Comparison of ENCODE assay signal across 8 cellular contexts in the genomic region with DNA sequence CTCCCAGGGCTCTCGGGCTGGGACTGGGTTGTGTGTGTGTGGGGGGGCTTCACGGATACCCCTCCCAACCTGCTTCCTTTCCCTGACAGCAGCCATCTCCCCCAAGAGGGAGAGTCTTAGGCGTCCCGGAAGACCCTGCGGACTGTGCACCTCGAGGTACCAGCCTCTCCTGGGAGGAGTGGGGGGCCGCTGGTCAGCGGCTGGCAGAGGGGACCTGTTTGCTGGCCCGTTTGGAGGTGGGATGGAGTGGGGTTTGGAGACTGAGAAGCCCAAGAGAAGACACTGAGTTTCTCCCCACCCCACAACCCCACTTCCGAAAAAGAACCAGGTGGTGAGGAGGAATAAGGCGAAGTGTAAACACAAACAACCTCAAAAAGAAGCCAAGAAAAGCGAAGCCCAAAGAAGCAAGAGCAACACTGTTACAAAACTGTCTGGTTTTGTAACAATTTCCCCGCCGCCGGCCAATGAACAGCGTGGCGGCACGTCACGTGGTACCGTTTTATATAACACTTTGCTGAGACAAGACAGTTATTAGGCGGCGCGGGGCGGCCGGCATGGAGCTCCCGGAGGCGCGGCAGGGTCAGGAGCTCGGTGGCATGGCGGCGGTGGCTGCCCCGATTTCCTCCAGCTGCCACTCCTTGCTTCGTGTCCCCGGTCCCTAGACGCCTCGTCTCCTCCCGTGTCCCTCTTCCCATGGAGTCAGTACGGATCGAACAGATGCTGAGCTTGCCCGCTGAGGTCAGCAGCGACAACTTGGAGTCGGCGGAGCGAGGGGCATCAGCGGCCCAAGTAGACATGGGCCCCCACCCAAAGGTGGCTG. TPM values are rescaled to one million over a fixed set of nuclear protein-coding genes. Genes with fewer than 3 reads are reported as not detected.
DNase-seq lines count a peak whose midpoint lies in the region; ATAC-seq and TF ChIP-seq lines count a peak whose summit lies in the region.

A gene (plus strand): TSS at position 531 of the 820 bp plus-strand sequence. CDS start 163 bp downstream, at position 694.

- H3K27me3 ChIP-seq in PC-3 (ENCODE audit: low read length) (no peaks in the 10 kb centered on the region), neural cell (ENCODE audit: insufficient read depth, low read depth, low read length) (peaks cover 77% of the 10 kb centered on the region), stomach smooth muscle (ENCODE audit: control insufficient read depth in 1 of 2, insufficient read depth in 2 of 2, low read length in 2 of 2) (peaks cover 0 to 14% of the 10 kb centered on the region in 2 donors)

- intact Hi-C loops in PC-3 (cut with micrococcal nuclease), result loop anchor here (10.0 kb wide), 1 partner anchor 89 kb away; no protein-coding TSS in a partner anchor

- peaks cover 25% of the 10 kb centered on the region for H3K4me1 ChIP-seq in PC-3 (ENCODE audit: insufficient read depth, low read length)
- peaks cover 17% of the 10 kb centered on the region for H3K4me1 ChIP-seq in stomach smooth muscle (ENCODE audit: control insufficient read depth, insufficient read depth, low read length)

- H3K4me3 ChIP-seq in PC-3 (ENCODE audit: low read length) (peak within 1 kb of the TSS; percentile 78), neural cell (ENCODE audit: low read length) (peak within 1 kb of the TSS; percentile 65), stomach smooth muscle (ENCODE audit: low read length in 2 of 2) (peak within 1 kb of the TSS; percentile 77 to 81)

- TSS peak; percentile 75 for BruUV-seq in PC-3 (replicated peaks; lab: Mats Ljungman, UMichigan)

- H3F3A ChIP-seq in PC-3 (ENCODE audit: low read length, unreplicated experiment), result no peaks in the 10 kb centered on the region
- H3F3A ChIP-seq in neural cell (ENCODE audit: insufficient read depth, low read length, poor library complexity, severe bottlenecking), result no peaks in the 10 kb centered on the region

- H3K9ac ChIP-seq in PC-3 (ENCODE audit: low read length) (peak within 1 kb of the TSS; percentile 49), neural cell (ENCODE audit: low read length) (no peak within 1 kb of the TSS), stomach smooth muscle (ENCODE audit: low read length in 2 of 2) (peak within 1 kb of the TSS; percentile 69 to 71)

- no peaks in the 10 kb centered on the region for H3K9me3 ChIP-seq in PC-3 (ENCODE audit: low read length)
- no peaks in the 10 kb centered on the region for H3K9me3 ChIP-seq in neural cell (ENCODE audit: low read length)
- H3K9me3 ChIP-seq in stomach smooth muscle (ENCODE audit: control insufficient read depth in 2 of 2, low read length in 2 of 2), result no peaks in the 10 kb centered on the region

- ATAC-seq in PC-3, result peak; percentile 34
- ATAC-seq in HG02798 (IDR thresholded peaks at IDR 0.05; ENCODE audit: poor library complexity, unreplicated experiment), result no peak

- H4K20me1 ChIP-seq in PC-3 (ENCODE audit: low read length), result no peaks in the 10 kb centered on the region; the same call in 1 of the 2 replicates
- H4K20me1 ChIP-seq in neural cell (ENCODE audit: insufficient read depth), result no peaks in the 10 kb centered on the region

- peak within 1 kb of the TSS; percentile 80 for H2AFZ ChIP-seq in PC-3 (ENCODE audit: low read length)
- H2AFZ ChIP-seq in neural cell (ENCODE audit: low read depth, low read length), result no peak within 1 kb of the TSS

- DNase-seq in NCI-H1092 treated with DMSO at 0.1 percent for 48 hours (lab: John Stamatoyannopoulos, UW) (peak; percentile 16), NCI-H1092 (lab: John Stamatoyannopoulos, UW) (no peak), PC-3 (peak; percentile 67), fibroblast of the conjunctiva (ENCODE audit: low read depth) (peak; percentile 4)
- peak; percentile 87 for DNase-seq in activated effector memory CD4-positive, alpha-beta T cell treated with anti-CD3 and anti-CD28 coated beads, Interleukin-2, amount 50 U/mL, for 16 hours

- no peak for TF ChIP-seq RAD21 in neural cell (conservative IDR thresholded peaks at IDR 0.05)

- H3K36me3 ChIP-seq in PC-3 (ENCODE audit: low read depth, low read length) (no peaks in the 10 kb centered on the region), neural cell (ENCODE audit: insufficient read depth, low read length) (no peaks in the 10 kb centered on the region), stomach smooth muscle (ENCODE audit: control insufficient read depth in 2 of 2, insufficient read depth in 2 of 2, low read length in 2 of 2) (no peaks in the 10 kb centered on the region)

- TF ChIP-seq CTCF in PC-3 (conservative IDR thresholded peaks at IDR 0.05; ENCODE audit: low read depth, low read length) (no peak), neural cell (IDR thresholded peaks at IDR 0.05; ENCODE audit: poor library complexity, severe bottlenecking) (no peak)

- POLR2A ChIA-PET in PC-3 (lab: Charles Lee; ENCODE audit: unreplicated experiment), result interaction anchor here (0.6 to 0.7 kb wide), 3 partner anchors 19 to 271 kb away, joined by 3 to 9 read pairs (median 4); no protein-coding TSS in a partner anchor

- peak within 1 kb of the TSS; percentile 96 for H3K4me2 ChIP-seq in PC-3 (ENCODE audit: low read length)
- H3K4me2 ChIP-seq in neural cell (ENCODE audit: low read length), result no peak within 1 kb of the TSS

- CTCF ChIA-PET in PC-3 (lab: Charles Lee), result interaction anchor here (0.6 kb wide), 1 partner anchor 92 kb away, joined by 6 read pairs; no protein-coding TSS in a partner anchor

- H3K79me2 ChIP-seq in PC-3 (ENCODE audit: low read length) (peaks cover 33% of the 10 kb centered on the region), neural cell (replicated peaks; ENCODE audit: insufficient read depth, low read length) (no peaks in the 10 kb centered on the region)

- H3K9me2 ChIP-seq in PC-3 (replicated peaks; ENCODE audit: low read length) (no peaks in the 10 kb centered on the region), neural cell (ENCODE audit: insufficient read depth, low read length) (no peaks in the 10 kb centered on the region)

- no peak for TF ChIP-seq EP300 in neural cell (conservative IDR thresholded peaks at IDR 0.05; ENCODE audit: poor library complexity, severe bottlenecking)

- peak within 1 kb of the TSS; percentile 56; the same call in 1 of the 2 replicates for H3K27ac ChIP-seq in PC-3 (ENCODE audit: low read length)
- H3K27ac ChIP-seq in neural cell (ENCODE audit: low read length), result no peak within 1 kb of the TSS
- H3K27ac ChIP-seq in stomach smooth muscle (ENCODE audit: low read length), result peak within 1 kb of the TSS; percentile 75

TF ChIP-seq in neural cell, 6 proteins besides CTCF, POLR2A, EP300 and RAD21:
- TF ChIP-seq, protein P1, sequence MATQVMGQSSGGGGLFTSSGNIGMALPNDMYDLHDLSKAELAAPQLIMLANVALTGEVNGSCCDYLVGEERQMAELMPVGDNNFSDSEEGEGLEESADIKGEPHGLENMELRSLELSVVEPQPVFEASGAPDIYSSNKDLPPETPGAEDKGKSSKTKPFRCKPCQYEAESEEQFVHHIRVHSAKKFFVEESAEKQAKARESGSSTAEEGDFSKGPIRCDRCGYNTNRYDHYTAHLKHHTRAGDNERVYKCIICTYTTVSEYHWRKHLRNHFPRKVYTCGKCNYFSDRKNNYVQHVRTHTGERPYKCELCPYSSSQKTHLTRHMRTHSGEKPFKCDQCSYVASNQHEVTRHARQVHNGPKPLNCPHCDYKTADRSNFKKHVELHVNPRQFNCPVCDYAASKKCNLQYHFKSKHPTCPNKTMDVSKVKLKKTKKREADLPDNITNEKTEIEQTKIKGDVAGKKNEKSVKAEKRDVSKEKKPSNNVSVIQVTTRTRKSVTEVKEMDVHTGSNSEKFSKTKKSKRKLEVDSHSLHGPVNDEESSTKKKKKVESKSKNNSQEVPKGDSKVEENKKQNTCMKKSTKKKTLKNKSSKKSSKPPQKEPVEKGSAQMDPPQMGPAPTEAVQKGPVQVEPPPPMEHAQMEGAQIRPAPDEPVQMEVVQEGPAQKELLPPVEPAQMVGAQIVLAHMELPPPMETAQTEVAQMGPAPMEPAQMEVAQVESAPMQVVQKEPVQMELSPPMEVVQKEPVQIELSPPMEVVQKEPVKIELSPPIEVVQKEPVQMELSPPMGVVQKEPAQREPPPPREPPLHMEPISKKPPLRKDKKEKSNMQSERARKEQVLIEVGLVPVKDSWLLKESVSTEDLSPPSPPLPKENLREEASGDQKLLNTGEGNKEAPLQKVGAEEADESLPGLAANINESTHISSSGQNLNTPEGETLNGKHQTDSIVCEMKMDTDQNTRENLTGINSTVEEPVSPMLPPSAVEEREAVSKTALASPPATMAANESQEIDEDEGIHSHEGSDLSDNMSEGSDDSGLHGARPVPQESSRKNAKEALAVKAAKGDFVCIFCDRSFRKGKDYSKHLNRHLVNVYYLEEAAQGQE (IDR thresholded peaks at IDR 0.05; ENCODE audit: borderline replicate concordance), result no peak
- TF ChIP-seq EZH2 (IDR thresholded peaks at IDR 0.05; ENCODE audit: borderline replicate concordance, insufficient read depth, low read length, poor library complexity, severe bottlenecking), result no peak
- TF ChIP-seq SMC3 (conservative IDR thresholded peaks at IDR 0.05; ENCODE audit: poor library complexity), result no peak
- no peak for TF ChIP-seq MXI1 (conservative IDR thresholded peaks at IDR 0.05; ENCODE audit: poor library complexity, severe bottlenecking)
- no peak for TF ChIP-seq POLR2AphosphoS5 (IDR thresholded peaks at IDR 0.05)
- no peak for TF ChIP-seq TAF1 (IDR thresholded peaks at IDR 0.05; ENCODE audit: low read depth)

RNA-seq across cellular contexts. Expression of the gene that starts here (rescaled TPM):
- total RNA-seq in PC-3 (2014; rRNA removed), result 14.5 and 15.6 TPM in 2 replicates
- 0.30 and 0.41 TPM in 2 replicates for polyA plus RNA-seq in neural cell
- polyA minus RNA-seq in neural cell, result 0.73 and 1.0 TPM in 2 replicates
